In the genomic region with DNA sequence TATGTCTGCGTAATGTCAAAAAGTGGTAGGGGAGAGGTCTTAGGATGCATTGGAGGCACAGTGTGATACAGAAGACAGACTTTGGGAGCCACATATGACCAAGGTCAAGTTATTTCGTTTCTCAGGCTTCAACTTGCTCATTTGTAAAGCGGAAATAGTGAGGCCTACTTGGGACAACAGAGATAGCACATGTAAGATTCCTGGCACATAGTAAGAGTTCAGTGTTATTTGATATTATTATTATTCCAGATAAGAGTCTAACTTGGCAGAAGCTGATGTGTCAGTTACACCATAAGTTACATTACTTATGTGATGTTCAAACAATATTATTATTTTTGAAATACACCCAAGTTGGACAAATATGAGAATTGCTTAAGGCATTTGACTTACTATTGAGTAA, we compare ENCODE assay signal across 25 cellular contexts. TPM values are rescaled to one million over a fixed set of nuclear protein-coding genes. Genes with fewer than 3 reads are reported as not detected.
"Had no signal": no experiment of that assay in that cellular context is flagged by ENCODE, and none has a peak within 500 bp of the region (broad histone marks: within the 10 kb centered on the region; RNA-seq: fewer than 3 reads in every experiment).

No MANE protein-coding gene starts in this region.

- H3K27ac ChIP-seq: dorsolateral prefrontal cortex, neutrophil had no signal

- H3K36me3 ChIP-seq: adrenal gland, neutrophil had no signal

- DNase-seq: activated B cell treated with CpG ODN at 0.5 μM for 24 hours; activated CD4-positive, alpha-beta T cell treated with anti-CD3 and anti-CD28 coated beads for 48 hours; activated CD8-positive, alpha-beta T cell treated with anti-CD3 and anti-CD28 coated beads for 36 hours; activated effector memory CD4-positive, alpha-beta T cell treated with Interleukin-2 at 50 U/mL for 16 hours; activated naive CD4-positive, alpha-beta T cell treated with anti-CD3 and anti-CD28 coated beads, Interleukin-2, amount 50 U/mL, for 16 hours; activated T-cell treated with anti-CD3 and anti-CD28 coated beads, Interleukin-2, amount 50 U/mL, for 4 hours; adrenal gland; dorsolateral prefrontal cortex; endodermal cell; erythroblast; hippocampal formation; kidney; mesenchymal stem cell; naive thymus-derived CD8-positive, alpha-beta T cell; small intestine; stimulated activated CD4-positive, alpha-beta T cell treated with anti-CD3 and anti-CD28 coated beads, Interleukin-4, amount 100 ng/mL, for 24 hours; stimulated activated naive CD4-positive, alpha-beta T cell; substantia nigra; SW 1271; trophoblast cell had no signal

- ATAC-seq: activated CD8-positive, alpha-beta T cell treated with anti-CD3 and anti-CD28 coated beads for 36 hours; activated T-cell treated with anti-CD3 and anti-CD28 coated beads, Interleukin-2, amount 50 U/mL, for 4 hours; naive thymus-derived CD8-positive, alpha-beta T cell had no signal

- H3K4me3 ChIP-seq: adrenal gland, dorsolateral prefrontal cortex had no signal

- H3K27me3 ChIP-seq: adrenal gland, dorsolateral prefrontal cortex, neutrophil had no signal

- H3K9me3 ChIP-seq: adrenal gland, neutrophil had no signal

RNA-seq across cellular contexts. Expression of a gene that starts 10.2 kb away (rescaled TPM):
- total RNA-seq: activated B cell treated with CpG ODN at 0.5 μM for 24 hours; activated CD8-positive, alpha-beta T cell treated with anti-CD3 and anti-CD28 coated beads for 36 hours; activated T-cell treated with anti-CD3 and anti-CD28 coated beads, Interleukin-2, amount 50 U/mL, for 4 hours; fibroblast of villous mesenchyme; naive thymus-derived CD8-positive, alpha-beta T cell; T-helper 2 cell treated with Interferon-gamma antibody and Interleukin-4, amounts not matched to agents 100 ng/mL and 5 ng/mL, for 36 hours had no signal

RNA-seq across cellular contexts. Expression of a gene that starts 53.8 kb away (rescaled TPM):
- total RNA-seq: activated B cell treated with CpG ODN at 0.5 μM for 24 hours; activated CD8-positive, alpha-beta T cell treated with anti-CD3 and anti-CD28 coated beads for 36 hours; activated T-cell treated with anti-CD3 and anti-CD28 coated beads, Interleukin-2, amount 50 U/mL, for 4 hours; fibroblast of villous mesenchyme; glomerular endothelial cell; mucosa of gallbladder; naive thymus-derived CD8-positive, alpha-beta T cell; T-helper 2 cell treated with Interferon-gamma antibody and Interleukin-4, amounts not matched to agents 100 ng/mL and 5 ng/mL, for 36 hours had no signal
